Comparison of ENCODE assay signal across 13 cellular contexts in the genomic region with DNA sequence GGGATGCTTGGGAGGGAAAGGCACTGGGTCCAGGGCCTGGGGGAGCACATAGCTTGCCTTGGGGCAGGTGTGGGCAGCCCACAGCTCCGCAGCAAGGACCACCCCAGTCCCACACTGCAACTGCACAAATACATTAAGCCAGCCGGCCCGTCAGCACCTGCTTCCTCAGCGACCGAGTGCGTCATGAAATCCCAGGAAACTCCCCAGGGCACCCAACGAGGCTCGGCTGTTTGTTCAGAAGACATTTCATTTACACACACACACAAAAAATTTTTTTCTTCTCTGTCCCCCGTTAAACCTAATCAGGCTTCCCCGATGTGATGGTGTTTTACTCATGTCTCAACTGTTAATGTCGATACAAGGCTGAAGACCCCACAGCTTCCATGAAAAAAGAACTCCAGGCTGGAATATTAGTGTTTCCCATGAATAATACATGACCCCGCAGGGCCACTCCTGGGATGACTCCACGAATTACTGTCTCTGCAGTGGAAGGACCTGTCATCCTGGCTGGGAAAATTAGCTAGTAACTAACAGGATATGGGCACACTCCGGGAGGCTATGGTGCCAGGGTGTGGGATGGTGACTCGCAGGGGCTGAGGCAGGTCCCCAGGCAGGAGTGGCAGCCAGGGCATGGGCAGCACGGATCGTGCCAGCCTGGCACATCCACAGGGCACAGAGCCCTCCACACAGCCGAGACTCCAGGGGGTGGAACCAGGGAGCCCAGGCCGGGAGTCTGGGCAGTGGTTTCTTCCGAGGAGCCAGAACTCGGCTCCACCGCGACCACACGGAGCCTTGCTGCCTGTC.
DNase-seq lines count a peak whose midpoint lies in the region; ATAC-seq, FAIRE-seq and TF ChIP-seq lines count a peak whose summit lies in the region.
"Had no signal": no experiment of that assay in that cellular context is flagged by ENCODE, and none has a peak within 500 bp of the region (broad histone marks: within the 10 kb centered on the region; RNA-seq: fewer than 3 reads in every experiment).

No MANE protein-coding gene starts in this region.

- H4K20me1 ChIP-seq in H1 (replicated peaks in 1 of 2; ENCODE audit: control insufficient read depth in 1 of 2, insufficient read depth in 2 of 2, low read length in 2 of 2), result no peaks in the 10 kb centered on the region

- no peak overlapping the region for H4K8ac ChIP-seq in H1 (ENCODE audit: extremely low read depth, insufficient read depth, low read length)
- H4K8ac ChIP-seq in neuronal stem cell (ENCODE audit: low read depth, low read length), result no peak overlapping the region

- H3K23me2 ChIP-seq in H1 (ENCODE audit: low read depth, low read length), result no peaks in the 10 kb centered on the region; the same call in 1 of the 2 replicates

- H2BK15ac ChIP-seq in H1 (ENCODE audit: low read length) (peak overlapping the region; percentile 29; the same call in 1 of the 2 replicates), neuronal stem cell (ENCODE audit: low read length) (peak overlapping the region; percentile 68)

- H2AFZ ChIP-seq in H1 (ENCODE audit: low read length) (no peak overlapping the region), neuronal stem cell (ENCODE audit: low read length) (no peak overlapping the region)

- H3K9ac ChIP-seq in H1 (replicated peaks in 1 of 4; ENCODE audit: extremely low read depth in 1 of 4, low read depth in 3 of 4, low read length in 3 of 4) (no peak overlapping the region), neuronal stem cell (ENCODE audit: low read depth, low read length, poor library complexity) (no peak overlapping the region)

- H3K9me3 ChIP-seq in H1 (ENCODE audit: insufficient read depth in 2 of 2, low read depth in 1 of 2, low read length in 1 of 2), result no peaks in the 10 kb centered on the region
- peaks cover 2 to 5% of the 10 kb centered on the region in 2 donors for H3K9me3 ChIP-seq in neuronal stem cell (replicated peaks in 1 of 2; ENCODE audit: control insufficient read depth in 2 of 2, insufficient read depth in 1 of 2, low read depth in 1 of 2, low read length in 2 of 2)

- TF ChIP-seq CTCF in H1 (IDR thresholded peaks at IDR 0.05; ENCODE audit: control extremely low read depth in 1 of 3, insufficient read depth in 1 of 3, low read depth in 1 of 3, low read length in 3 of 3), result no peak

- H3K79me2 ChIP-seq in H1 (ENCODE audit: control insufficient read depth in 1 of 2, insufficient read depth in 2 of 2, low read length in 2 of 2), result peaks cover 0 to 35% of the 10 kb centered on the region in 2 experiments; a peak in 2 of 4 replicates

- H3K79me1 ChIP-seq in H1 (ENCODE audit: low read depth, low read length) (peaks cover 13% of the 10 kb centered on the region), neuronal stem cell (ENCODE audit: low read depth, low read length) (peaks cover 18% of the 10 kb centered on the region)

- CTCF ChIA-PET in H1 (lab: Charles Lee; ENCODE audit: partially characterized antibody), result interaction anchor here (0.5 to 3.0 kb wide), 6 partner anchors 9 to 127 kb away, joined by 3 to 20 read pairs (median 4); no protein-coding TSS in a partner anchor

- H3K4me2 ChIP-seq in H1 (ENCODE audit: insufficient read depth in 1 of 2, low read depth in 2 of 2, low read length in 2 of 2), result no peak overlapping the region
- no peak overlapping the region for H3K4me2 ChIP-seq in neuronal stem cell (ENCODE audit: insufficient read depth, low read length, poor library complexity, severe bottlenecking)

- no peak overlapping the region for H3K4ac ChIP-seq in H1 (replicated peaks; ENCODE audit: insufficient read length, low read depth, low read length)
- H3K4ac ChIP-seq in neuronal stem cell (ENCODE audit: low read length), result no peak overlapping the region

- H2BK12ac ChIP-seq in H1 (ENCODE audit: low read depth, low read length), result no peak overlapping the region
- peak overlapping the region; percentile 89 for H2BK12ac ChIP-seq in neuronal stem cell (ENCODE audit: low read length)

- ATAC-seq in HG03521 (IDR thresholded peaks at IDR 0.05; ENCODE audit: unreplicated experiment), result no peak
- no peak for ATAC-seq in HG03108 (IDR thresholded peaks at IDR 0.05; ENCODE audit: unreplicated experiment)
- no peak for ATAC-seq in HG03095 (IDR thresholded peaks at IDR 0.05; ENCODE audit: unreplicated experiment)

- no peak overlapping the region for H2BK20ac ChIP-seq in H1 (ENCODE audit: low read length)

- TF ChIP-seq EP300 in H1 (IDR thresholded peaks at IDR 0.05; ENCODE audit: borderline replicate concordance in 1 of 2, low read depth in 2 of 2, low read length in 2 of 2), result no peak

- H3K4me1 ChIP-seq in H1 (replicated peaks in 1 of 4; ENCODE audit: control insufficient read depth in 3 of 4, insufficient read depth in 4 of 4, low read length in 3 of 4), result peaks cover 0 to 50% (median 22%) of the 10 kb centered on the region in 4 experiments; a peak in 6 of 7 replicates
- peaks cover 56 to 57% of the 10 kb centered on the region in 2 donors for H3K4me1 ChIP-seq in neuronal stem cell (ENCODE audit: control insufficient read depth in 2 of 2, insufficient read depth in 1 of 2, low read depth in 1 of 2, low read length in 2 of 2)

- no peak overlapping the region for H3K14ac ChIP-seq in H1 (ENCODE audit: insufficient read length)
- peak overlapping the region; percentile 83 for H3K14ac ChIP-seq in neuronal stem cell (ENCODE audit: low read length)

- peak; percentile 42 for DNase-seq in EL
- DNase-seq in NCI-H345 (lab: John Stamatoyannopoulos, UW), result peak; percentile 83
- peak in 1 of 2 experiments; percentile 43 for DNase-seq in H1 (ENCODE audit: low read depth in 1 of 2, low spot score in 2 of 2)
- DNase-seq in neuronal stem cell (ENCODE audit: low spot score), result no peak
- DNase-seq in activated CD4-positive, alpha-beta T cell treated with anti-CD3 and anti-CD28 coated beads for 4 hours, result no peak
- DNase-seq: activated naive CD4-positive, alpha-beta T cell; effector CD8-positive, alpha-beta T cell; islet precursor cell had no signal

- H3K4me3 ChIP-seq in H1 (ENCODE audit: extremely low read depth in 1 of 4, insufficient read depth in 2 of 4, low read depth in 3 of 4, low read length in 4 of 4), result no peak overlapping the region
- peak overlapping the region in 1 of 2 donors; percentile 39 for H3K4me3 ChIP-seq in neuronal stem cell (ENCODE audit: low read length in 2 of 2)
- H3K4me3 ChIP-seq: skin epidermis had no signal

- H3K56ac ChIP-seq in H1 (replicated peaks; ENCODE audit: insufficient read length, low read depth, low read length), result no peak overlapping the region

- TF ChIP-seq RAD21 in H1 (IDR thresholded peaks at IDR 0.05 in 1 of 2, conservative IDR thresholded peaks at IDR 0.05 in 1 of 2; ENCODE audit: low read depth in 2 of 2, low read length in 2 of 2), result no peak

- H4K91ac ChIP-seq in H1 (replicated peaks; ENCODE audit: insufficient read length, low read length) (no peak overlapping the region), neuronal stem cell (ENCODE audit: low read depth, low read length, poor library complexity) (no peak overlapping the region)

- H2AK5ac ChIP-seq in H1 (ENCODE audit: low read depth, low read length), result no peak overlapping the region
- H2AK5ac ChIP-seq in neuronal stem cell (ENCODE audit: low read depth, low read length), result peak overlapping the region; percentile 94

- 86% methylated on average over 24 of the region's 24 CpGs; no CpG with 5 or more reads in 1 of the 2 experiments for WGBS in H1 (ENCODE audit: extremely low coverage in 1 of 2, insufficient coverage in 1 of 2, insufficient read length in 1 of 2, insufficient replicate concordance in 2 of 2, low coverage in 1 of 2, low lambda C conversion rate in 2 of 2, missing lambda C conversion rate in 1 of 2), 2 experiments
- WGBS in neuronal stem cell (ENCODE audit: extremely low coverage in 2 of 2, insufficient read length in 2 of 2, insufficient replicate concordance in 1 of 2), 2 donors, result no CpG with 5 or more reads among the region's 24 CpGs

- H3K23ac ChIP-seq in H1 (ENCODE audit: insufficient read length) (no peak overlapping the region), neuronal stem cell (ENCODE audit: low read depth, low read length, poor library complexity) (peak overlapping the region; percentile 61)

- H3K27me3 ChIP-seq in H1 (replicated peaks in 1 of 4; ENCODE audit: control insufficient read depth in 3 of 4, extremely low read depth in 1 of 4, insufficient read depth in 3 of 4, low read length in 3 of 4), result no peaks in the 10 kb centered on the region
- H3K27me3 ChIP-seq in neuronal stem cell (ENCODE audit: control insufficient read depth in 3 of 3, insufficient read depth in 3 of 3, low read depth in 1 of 3, low read length in 3 of 3), result no peaks in the 10 kb centered on the region

- H3K36me3 ChIP-seq in H1 (ENCODE audit: control insufficient read depth in 2 of 4, insufficient read depth in 4 of 4, low read length in 3 of 4) (no peaks in the 10 kb centered on the region), neuronal stem cell (replicated peaks in 1 of 2; ENCODE audit: control insufficient read depth in 2 of 2, insufficient read depth in 2 of 2, low read length in 2 of 2) (peaks cover 0 to 15% of the 10 kb centered on the region in 2 donors)

- FAIRE-seq in H1 (lab: Jason Lieb, UNC), result no peak
- FAIRE-seq: GM19239 had no signal

- TF ChIP-seq POLR2A in H1 (IDR thresholded peaks at IDR 0.05; ENCODE audit: control extremely low read depth in 1 of 2, low read depth in 2 of 2, low read length in 2 of 2), result no peak

- POLR2A ChIA-PET in H1 (lab: Charles Lee; ENCODE audit: partially characterized antibody), result interaction anchor here (0.7 kb wide), 1 partner anchor 175 kb away, joined by 3 read pairs; no protein-coding TSS in a partner anchor

- H3K18ac ChIP-seq in H1 (ENCODE audit: extremely low read depth, low read length) (peak overlapping the region; percentile 78; the same call in 1 of the 2 replicates), neuronal stem cell (ENCODE audit: low read length) (peak overlapping the region; percentile 92)

- H3K27ac ChIP-seq in H1 (ENCODE audit: low read depth, low read length) (peak overlapping the region; percentile 14; the same call in 1 of the 2 replicates), neuronal stem cell (replicated peaks; ENCODE audit: low read length) (peak overlapping the region; percentile 40)
- H3K27ac ChIP-seq: skin epidermis had no signal

- no peak overlapping the region for H4K5ac ChIP-seq in H1 (ENCODE audit: insufficient read length, low read depth, low read length)

- H2BK120ac ChIP-seq in H1 (replicated peaks; ENCODE audit: low read depth, low read length) (no peak overlapping the region), neuronal stem cell (ENCODE audit: low read depth, low read length) (peak overlapping the region; percentile 75)

- H2BK5ac ChIP-seq in H1 (ENCODE audit: low read depth, low read length), result peak overlapping the region; percentile 55; the same call in 1 of the 2 replicates
- peak overlapping the region; percentile 87 for H2BK5ac ChIP-seq in neuronal stem cell (ENCODE audit: low read length)

TF ChIP-seq in H1, 55 proteins besides CTCF, POLR2A, EP300 and RAD21 (continues in another document):
- TF ChIP-seq JUND (IDR thresholded peaks at IDR 0.05; ENCODE audit: low read length), result no peak
- no peak for TF ChIP-seq ASH2L (IDR thresholded peaks at IDR 0.05; ENCODE audit: low read length)
- TF ChIP-seq CTBP2 (IDR thresholded peaks at IDR 0.05; ENCODE audit: borderline replicate concordance, insufficient read depth, insufficient read length, low read length), result no peak
- TF ChIP-seq RBBP5 (IDR thresholded peaks at IDR 0.05; ENCODE audit: borderline replicate concordance, low read depth, low read length), result no peak

Comparison
In these comparisons a context has a peak if more than half of its experiments do, and no peak if none do; other contexts are left out.
1. DNase-seq: peak in EL (single experiment) and NCI-H345 (single experiment); none in neuronal stem cell (single experiment) and activated CD4-positive, alpha-beta T cell treated with anti-CD3 and anti-CD28 coated beads for 4 hours (0 of 2).